15 cellular contexts compared by ENCODE assay signal in the genomic region with DNA sequence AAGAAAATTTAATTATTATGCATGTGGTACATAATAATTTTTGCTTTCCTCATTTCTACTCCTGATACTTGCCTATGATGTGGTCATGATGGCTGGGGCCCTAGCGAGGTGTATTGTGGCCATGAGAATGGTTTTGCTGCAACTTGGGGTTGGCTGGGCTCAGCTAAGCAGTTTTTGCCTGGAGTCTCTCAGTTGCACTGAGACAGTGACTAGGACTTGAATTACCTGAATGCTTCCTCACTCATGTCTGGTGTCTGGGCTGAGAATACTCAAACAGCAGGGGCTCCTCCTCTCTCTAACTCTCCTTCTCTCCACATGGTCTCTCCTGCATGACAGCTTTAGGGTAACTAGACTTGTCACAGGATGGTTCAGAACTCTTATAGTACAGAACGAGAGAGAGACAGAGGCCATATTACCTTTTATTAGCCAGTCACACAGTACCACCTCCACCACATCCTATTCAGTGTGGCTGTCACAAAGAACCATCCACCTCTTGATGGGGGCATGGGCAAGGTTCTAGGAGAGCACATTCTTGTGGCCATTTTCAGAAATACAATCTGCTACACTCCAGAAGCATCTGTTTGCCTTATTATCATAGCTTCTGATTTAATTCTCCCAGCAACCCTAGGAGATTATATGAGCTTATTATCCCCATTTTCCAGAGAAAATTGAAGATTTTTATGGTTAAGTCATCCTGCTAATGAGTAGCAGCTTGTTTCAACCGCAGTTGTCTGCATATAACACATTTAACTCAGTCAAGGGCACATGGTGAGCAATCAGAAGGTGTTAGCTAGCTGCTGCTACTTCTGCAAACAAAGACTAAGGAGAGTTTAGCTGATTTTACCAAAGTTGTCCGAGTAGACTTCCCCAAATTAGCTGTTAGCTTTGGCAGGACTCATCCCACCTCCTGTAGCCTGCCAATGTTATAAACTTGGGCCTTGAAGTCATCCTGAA. TPM values are rescaled to one million over a fixed set of nuclear protein-coding genes. Genes with fewer than 3 reads are reported as not detected.
DNase-seq lines count a peak whose midpoint lies in the region; ATAC-seq, FAIRE-seq and TF ChIP-seq lines count a peak whose summit lies in the region.
"Had no signal": no experiment of that assay in that cellular context is flagged by ENCODE, and none has a peak within 500 bp of the region (broad histone marks: within the 10 kb centered on the region; RNA-seq: fewer than 3 reads in every experiment).

No MANE protein-coding gene starts in this region.

- H3K9me3 ChIP-seq in Caco-2, result no peaks in the 10 kb centered on the region
- H3K9me3 ChIP-seq: body of pancreas, spleen had no signal

- intact Hi-C loops in activated CD8-positive, alpha-beta T cell treated with anti-CD3 and anti-CD28 coated beads for 36 hours (cut with micrococcal nuclease), result no loop called here
- intact Hi-C loops in Caco-2 (cut with micrococcal nuclease; ENCODE audit: unreplicated experiment), result no loop called here

- H3K4me1 ChIP-seq in Caco-2, result no peaks in the 10 kb centered on the region

- H3K4me3 Mint-ChIP-seq in activated CD8-positive, alpha-beta T cell treated with anti-CD3 and anti-CD28 coated beads for 36 hours, result no peak overlapping the region
- no peak overlapping the region for H3K4me3 Mint-ChIP-seq in naive thymus-derived CD8-positive, alpha-beta T cell
- no peak overlapping the region for H3K4me3 Mint-ChIP-seq in Caco-2 (ENCODE audit: unreplicated experiment)

- peak overlapping the region; percentile 58 for H3K27ac Mint-ChIP-seq in activated CD8-positive, alpha-beta T cell treated with anti-CD3 and anti-CD28 coated beads for 36 hours
- H3K27ac Mint-ChIP-seq in naive thymus-derived CD8-positive, alpha-beta T cell, result peak overlapping the region in 7 of 10 donors; percentile 8 to 79 (median 71)
- no peak overlapping the region for H3K27ac Mint-ChIP-seq in Caco-2 (ENCODE audit: unreplicated experiment)

- H3K4me3 ChIP-seq in Caco-2 (ENCODE audit: low read depth, low read length), result no peak overlapping the region
- H3K4me3 ChIP-seq: body of pancreas, spleen had no signal

- peaks cover 13% of the 10 kb centered on the region for H3K4me1 Mint-ChIP-seq in activated CD8-positive, alpha-beta T cell treated with anti-CD3 and anti-CD28 coated beads for 36 hours (ENCODE audit: low read depth)
- H3K4me1 Mint-ChIP-seq in naive thymus-derived CD8-positive, alpha-beta T cell, result peaks cover 6 to 29% (median 15%) of the 10 kb centered on the region in 4 donors
- H3K4me1 Mint-ChIP-seq in Caco-2 (ENCODE audit: low read depth, unreplicated experiment), result peaks cover 13% of the 10 kb centered on the region

- no TSS peak for BruUV-seq in Caco-2 (replicated peaks; lab: Mats Ljungman, UMichigan)

- H3K36me3 Mint-ChIP-seq in activated CD8-positive, alpha-beta T cell treated with anti-CD3 and anti-CD28 coated beads for 36 hours (ENCODE audit: low read depth), result peaks cover 35% of the 10 kb centered on the region
- peaks cover 5 to 83% (median 18%) of the 10 kb centered on the region in 3 donors for H3K36me3 Mint-ChIP-seq in naive thymus-derived CD8-positive, alpha-beta T cell
- H3K36me3 Mint-ChIP-seq in Caco-2 (ENCODE audit: insufficient read depth, unreplicated experiment), result no peaks in the 10 kb centered on the region

- POLR2A ChIA-PET in activated CD8-positive, alpha-beta T cell treated with anti-CD3 and anti-CD28 coated beads for 36 hours (lab: Charles Lee), result interaction anchor here (0.6 to 0.9 kb wide), 3 partner anchors 8 to 1648 kb away, joined by 3 to 4 read pairs (median 3); no protein-coding TSS in a partner anchor
- POLR2A ChIA-PET in naive thymus-derived CD8-positive, alpha-beta T cell (lab: Charles Lee), result interaction anchor here (1.6 kb wide), 1 partner anchor 11 kb away, joined by 7 read pairs; no protein-coding TSS in a partner anchor
- POLR2A ChIA-PET in Caco-2 (lab: Charles Lee), result no interaction called here

- H3K9me3 Mint-ChIP-seq in activated CD8-positive, alpha-beta T cell treated with anti-CD3 and anti-CD28 coated beads for 36 hours, result no peaks in the 10 kb centered on the region
- H3K9me3 Mint-ChIP-seq in naive thymus-derived CD8-positive, alpha-beta T cell, result no peaks in the 10 kb centered on the region
- H3K9me3 Mint-ChIP-seq in Caco-2 (ENCODE audit: unreplicated experiment), result no peaks in the 10 kb centered on the region

- peak; percentile 62 for ATAC-seq in activated CD8-positive, alpha-beta T cell treated with anti-CD3 and anti-CD28 coated beads for 36 hours
- ATAC-seq in naive thymus-derived CD8-positive, alpha-beta T cell, result peak; percentile 28 to 30
- ATAC-seq in GM19328 (IDR thresholded peaks at IDR 0.05; ENCODE audit: unreplicated experiment), result no peak
- ATAC-seq: body of pancreas had no signal

- CTCF ChIA-PET in activated CD8-positive, alpha-beta T cell treated with anti-CD3 and anti-CD28 coated beads for 36 hours (lab: Charles Lee), result interaction anchor here (1.0 kb wide), 2 partner anchors 11 to 14 kb away, joined by 3 to 4 read pairs; no protein-coding TSS in a partner anchor
- CTCF ChIA-PET in Caco-2 (lab: Charles Lee), result no interaction called here

- H3K36me3 ChIP-seq in Caco-2 (ENCODE audit: control insufficient read depth, insufficient read depth, low read length), result no peaks in the 10 kb centered on the region

- TF ChIP-seq CTCF in D721Med (IDR thresholded peaks at IDR 0.05; ENCODE audit: insufficient read depth, missing control alignments), result no peak
- no peak for TF ChIP-seq CTCF in activated CD8-positive, alpha-beta T cell treated with anti-CD3 and anti-CD28 coated beads for 36 hours (IDR thresholded peaks at IDR 0.05)
- TF ChIP-seq CTCF in Caco-2 (IDR thresholded peaks at IDR 0.05; ENCODE audit: insufficient read depth in 1 of 2, low read depth in 1 of 2, low read length in 1 of 2, severe bottlenecking in 1 of 2, unreplicated experiment in 1 of 2), result no peak

- FAIRE-seq in D721Med (lab: Jason Lieb, UNC), result peak; percentile 51

- no peaks in the 10 kb centered on the region for H3K27me3 ChIP-seq in Caco-2 (replicated peaks; ENCODE audit: control insufficient read depth, insufficient read depth, low read length)
- H3K27me3 ChIP-seq: body of pancreas, spleen had no signal

- no peak for DNase-seq in D721Med (ENCODE audit: insufficient read length, low spot score)
- DNase-seq in NAMALWA (ENCODE audit: low spot score), result peak; percentile 11
- DNase-seq in activated CD8-positive, alpha-beta T cell treated with anti-CD3 and anti-CD28 coated beads for 36 hours, result peak; percentile 13
- no peak for DNase-seq in naive thymus-derived CD8-positive, alpha-beta T cell
- no peak for DNase-seq in Caco-2
- DNase-seq in SW480 (ENCODE audit: low spot score), result no peak
- DNase-seq in cerebellar cortex (ENCODE audit: low spot score), result no peak
- DNase-seq: activated gamma-delta T cell treated with Interleukin-2 at 50 U/mL for 16 hours, body of pancreas, kidney glomerular epithelial cell, NCI-H1930, NCI-H748 treated with DMSO at 0.1 percent for 48 hours, posterior cingulate gyrus, spleen had no signal

- H3K27me3 Mint-ChIP-seq in activated CD8-positive, alpha-beta T cell treated with anti-CD3 and anti-CD28 coated beads for 36 hours, result no peaks in the 10 kb centered on the region
- H3K27me3 Mint-ChIP-seq in naive thymus-derived CD8-positive, alpha-beta T cell, result no peaks in the 10 kb centered on the region
- no peaks in the 10 kb centered on the region for H3K27me3 Mint-ChIP-seq in Caco-2 (ENCODE audit: insufficient read depth, unreplicated experiment)

RNA-seq across cellular contexts. Expression of a gene that starts 44.7 kb away (rescaled TPM):
- 1 to 10 TPM; 2.6 to 2.8 TPM for total RNA-seq in activated CD8-positive, alpha-beta T cell treated with anti-CD3 and anti-CD28 coated beads for 36 hours
- 10 to 100 TPM; 10.1 to 13.0 TPM for total RNA-seq in naive thymus-derived CD8-positive, alpha-beta T cell
- polyA plus RNA-seq in naive thymus-derived CD8-positive, alpha-beta T cell, result 10 to 100 TPM in 1 of 3 donors, 1 to 10 TPM in 2; 1.0 to 12.9 (median 5.4) TPM
- 51.7 and 58.7 TPM in 2 replicates for total RNA-seq in Caco-2 (2022)

Comparison
In these comparisons a context has a peak if more than half of its experiments do, and no peak if none do; other contexts are left out.
1. DNase-seq: peak in NAMALWA (single experiment) and activated CD8-positive, alpha-beta T cell treated with anti-CD3 and anti-CD28 coated beads for 36 hours (single experiment); none in D721Med (single experiment), naive thymus-derived CD8-positive, alpha-beta T cell (0 of 10), Caco-2 (0 of 2), SW480 (single experiment) and cerebellar cortex (single experiment).